ENCODE assay signal across 8 cellular contexts in genomic region chr19:44845612-44846454, GRCh38. TPM values are rescaled to one million over a fixed set of nuclear protein-coding genes. Genes with fewer than 3 reads are reported as not detected.
DNase-seq lines count a peak whose midpoint lies in the region; ATAC-seq and TF ChIP-seq lines count a peak whose summit lies in the region.

TSS of gene NECTIN2 (plus strand) at chr19:44846297. CDS start at chr19:44846526, 229 bp downstream.

- peaks cover 0 to 2% of the 10 kb centered on the region in 2 donors for H3K36me3 Mint-ChIP-seq in CD4-positive, alpha-beta memory T cell
- H3K36me3 Mint-ChIP-seq in activated CD4-positive, alpha-beta T cell treated with anti-CD3 and anti-CD28 coated beads for 36 hours (ENCODE audit: low read depth): no peaks in the 10 kb centered on the region
- H3K36me3 Mint-ChIP-seq in chondrocyte (ENCODE audit: low read depth): no peaks in the 10 kb centered on the region

- CTCF ChIA-PET in CD4-positive, alpha-beta memory T cell (lab: Charles Lee; ENCODE audit: partially characterized antibody): interaction anchor here (0.7 to 3.1 kb wide), 5 partner anchors 11 to 171 kb away, joined by 3 to 16 read pairs (median 4); no protein-coding TSS in a partner anchor
- CTCF ChIA-PET in activated CD4-positive, alpha-beta T cell treated with anti-CD3 and anti-CD28 coated beads for 36 hours (lab: Charles Lee): interaction anchor here (0.5 to 1.4 kb wide), 7 partner anchors 16 to 332 kb away, joined by 3 to 10 read pairs (median 3); partner anchors contain the start of gene TRAPPC6A

- peak within 1 kb of the TSS; percentile 37 to 38 for H3K4me3 ChIP-seq in CD4-positive, alpha-beta memory T cell (ENCODE audit: low read length in 2 of 2)

- H3K27ac Mint-ChIP-seq in CD4-positive, alpha-beta memory T cell: peak within 1 kb of the TSS; percentile 72 to 95 (median 87)
- H3K27ac Mint-ChIP-seq in activated CD4-positive, alpha-beta T cell treated with anti-CD3 and anti-CD28 coated beads for 36 hours: peak within 1 kb of the TSS; percentile 10
- H3K27ac Mint-ChIP-seq in chondrocyte (ENCODE audit: unreplicated experiment): peak within 1 kb of the TSS; percentile 99

- H3K4me3 Mint-ChIP-seq in CD4-positive, alpha-beta memory T cell: peak within 1 kb of the TSS; percentile 86 to 96 (median 90)
- H3K4me3 Mint-ChIP-seq in activated CD4-positive, alpha-beta T cell treated with anti-CD3 and anti-CD28 coated beads for 36 hours: peak within 1 kb of the TSS; percentile 73
- peak within 1 kb of the TSS; percentile 92 for H3K4me3 Mint-ChIP-seq in chondrocyte (ENCODE audit: unreplicated experiment)

- H3K27me3 Mint-ChIP-seq in CD4-positive, alpha-beta memory T cell: peaks cover 5 to 7% of the 10 kb centered on the region in 2 donors
- H3K27me3 Mint-ChIP-seq in activated CD4-positive, alpha-beta T cell treated with anti-CD3 and anti-CD28 coated beads for 36 hours: peaks cover 21% of the 10 kb centered on the region
- H3K27me3 Mint-ChIP-seq in chondrocyte (ENCODE audit: low read depth): no peaks in the 10 kb centered on the region

- peak; percentile 62 to 77 (median 70) for DNase-seq in CD4-positive, alpha-beta memory T cell
- peak; percentile 96 for DNase-seq in NCI-H460 (ENCODE audit: extremely low read depth, low read depth)
- peak; percentile 98 for DNase-seq in activated CD4-positive, alpha-beta T cell treated with anti-CD3 and anti-CD28 coated beads for 36 hours
- peak; percentile 99 for DNase-seq in chondrocyte (ENCODE audit: low spot score)
- peak; percentile 96 for DNase-seq in kidney glomerular epithelial cell (lab: John Stamatoyannopoulos, UW)
- DNase-seq in stimulated activated CD4-positive, alpha-beta T cell treated with anti-CD3 and anti-CD28 coated beads, Interleukin-15, amount 100 ng/mL, for 1 hour (ENCODE audit: low read depth in 1 of 2, low spot score in 1 of 2): peak; percentile 47 to 71

- H3K9me3 Mint-ChIP-seq in CD4-positive, alpha-beta memory T cell: peaks cover 0 to 4% (median 0%) of the 10 kb centered on the region in 8 donors
- H3K9me3 Mint-ChIP-seq in activated CD4-positive, alpha-beta T cell treated with anti-CD3 and anti-CD28 coated beads for 36 hours (ENCODE audit: low read depth): no peaks in the 10 kb centered on the region
- H3K9me3 Mint-ChIP-seq in chondrocyte (ENCODE audit: low read depth): no peaks in the 10 kb centered on the region

- H3K4me1 Mint-ChIP-seq in CD4-positive, alpha-beta memory T cell: peaks cover 13 to 36% (median 28%) of the 10 kb centered on the region in 4 donors
- H3K4me1 Mint-ChIP-seq in activated CD4-positive, alpha-beta T cell treated with anti-CD3 and anti-CD28 coated beads for 36 hours: peaks cover 21% of the 10 kb centered on the region
- peaks cover 33% of the 10 kb centered on the region for H3K4me1 Mint-ChIP-seq in chondrocyte (ENCODE audit: low read depth)

- H3K36me3 ChIP-seq in CD4-positive, alpha-beta memory T cell (ENCODE audit: insufficient read depth, low read length): no peaks in the 10 kb centered on the region

- ATAC-seq in HG02852 (IDR thresholded peaks at IDR 0.05; ENCODE audit: unreplicated experiment): peak; percentile 53
- ATAC-seq in activated CD4-positive, alpha-beta T cell treated with anti-CD3 and anti-CD28 coated beads for 36 hours: peak; percentile 77
- ATAC-seq in HG02840 (IDR thresholded peaks at IDR 0.05; ENCODE audit: low FRiP score, unreplicated experiment): no peak

- peak within 1 kb of the TSS; percentile 14 for H3K27ac ChIP-seq in CD4-positive, alpha-beta memory T cell (ENCODE audit: low read depth, low read length)

- TF ChIP-seq CTCF in chondrocyte (IDR thresholded peaks at IDR 0.05): peak; percentile 82

- POLR2A ChIA-PET in CD4-positive, alpha-beta memory T cell (lab: Charles Lee; ENCODE audit: partially characterized antibody): no interaction called here
- POLR2A ChIA-PET in activated CD4-positive, alpha-beta T cell treated with anti-CD3 and anti-CD28 coated beads for 36 hours (lab: Charles Lee): no interaction called here

- H3K4me1 ChIP-seq in CD4-positive, alpha-beta memory T cell (ENCODE audit: insufficient read depth, low read length): peaks cover 37% of the 10 kb centered on the region

- intact Hi-C loops in CD4-positive, alpha-beta memory T cell (cut with micrococcal nuclease): loop anchor here (1.0 to 2.0 kb wide), 4 partner anchors 45 to 157 kb away; partner anchors contain the start of gene TOMM40
- intact Hi-C loops in activated CD4-positive, alpha-beta T cell treated with anti-CD3 and anti-CD28 coated beads for 36 hours (cut with DNase I, micrococcal nuclease): loop anchor here (1.0 to 10.0 kb wide), 15 partner anchors 44 to 333 kb away; partner anchors contain the start of genes CLPTM1 (in 2 of the 2), BLOC1S3 (in 1 of the 2), CEACAM16 (in 1 of the 2) and RELB (in 1 of the 2)

- no peaks in the 10 kb centered on the region for H3K9me3 ChIP-seq in CD4-positive, alpha-beta memory T cell (ENCODE audit: control insufficient read depth in 1 of 2, low read length in 2 of 2)

- H3K27me3 ChIP-seq in CD4-positive, alpha-beta memory T cell (ENCODE audit: insufficient read depth, low read length): peaks cover 9% of the 10 kb centered on the region

RNA-seq across cellular contexts. Expression of gene NECTIN2, which starts in this region (rescaled TPM):
- total RNA-seq in CD4-positive, alpha-beta memory T cell: 1 to 10 TPM in 1 of 2 experiments, under 1 TPM in 1; 0.84 to 1.7 TPM
- under 1 TPM in 1 of 2 donors, not detected in 1; 0.11 TPM for polyA plus RNA-seq in CD4-positive, alpha-beta memory T cell
- 24.3 and 29.4 TPM in 2 replicates for total RNA-seq in NCI-H460 (2014; rRNA removed; shearing (Covaris generic))
- polyA plus RNA-seq in NCI-H460 (2014; cell fraction: nucleus; rRNA removed): 30.2 and 36.6 TPM in 2 replicates
- total RNA-seq in activated CD4-positive, alpha-beta T cell treated with anti-CD3 and anti-CD28 coated beads for 36 hours: under 1 TPM; 0.80 to 0.93 TPM
- total RNA-seq in chondrocyte: 88.9 to 120 TPM (median 116 TPM) in 3 replicates

Comparison
In these comparisons a context has a peak if more than half of its experiments do, and no peak if none do; other contexts are left out.
1. Peak in DNase-seq and ATAC-seq in activated CD4-positive, alpha-beta T cell treated with anti-CD3 and anti-CD28 coated beads for 36 hours; RNA of the gene not detected or under 1 TPM.
2. H3K27ac Mint-ChIP-seq: peak in every context shown above with its lines; median percentile 99 in chondrocyte; 87 in CD4-positive, alpha-beta memory T cell; 10 in activated CD4-positive, alpha-beta T cell treated with anti-CD3 and anti-CD28 coated beads for 36 hours.